1 cellular context compared by ENCODE assay signal in genomic region chr2:197604117-197604516, GRCh38.
TF ChIP-seq lines count a peak whose summit lies in the region.

No MANE protein-coding gene starts in this region.

TF ChIP-seq in GM12878, 131 proteins besides CTCF, POLR2A, EP300 and RAD21 (continued from another document):
- TF ChIP-seq IRF5 (IDR thresholded peaks at IDR 0.05; ENCODE audit: borderline replicate concordance) (no peak), JUND (IDR thresholded peaks at IDR 0.05; ENCODE audit: low read depth, low read length) (no peak), ATF3 (IDR thresholded peaks at IDR 0.05; ENCODE audit: borderline replicate concordance, extremely low read depth, low read depth, low read length) (no peak), MTA3 (IDR thresholded peaks at IDR 0.05; ENCODE audit: borderline replicate concordance, low read length) (no peak), NR2C2 (IDR thresholded peaks at IDR 0.05; ENCODE audit: borderline replicate concordance, control insufficient read depth, insufficient read length, low read depth) (no peak), SUPT20H (IDR thresholded peaks at IDR 0.05; ENCODE audit: borderline replicate concordance, control insufficient read depth, low read depth, low read length) (no peak), RUNX3 (IDR thresholded peaks at IDR 0.05; ENCODE audit: low read length) (no peak), E2F4 (IDR thresholded peaks at IDR 0.05; ENCODE audit: low read depth, low read length) (no peak), JUNB (IDR thresholded peaks at IDR 0.05) (no peak), NFIC (IDR thresholded peaks at IDR 0.05; ENCODE audit: low read depth, low read length) (no peak), KLF5 (IDR thresholded peaks at IDR 0.05; ENCODE audit: partially characterized antibody) (no peak)
